In genomic region chr3:77500711-77501110, GRCh38 we compare ENCODE assay signal across 17 cellular contexts.
DNase-seq lines count a peak whose midpoint lies in the region; ATAC-seq lines count a peak whose summit lies in the region.
"Had no signal": no experiment of that assay in that cellular context is flagged by ENCODE, and none has a peak within 500 bp of the region (broad histone marks: within the 10 kb centered on the region; RNA-seq: fewer than 3 reads in every experiment).

No MANE protein-coding gene starts in this region.

- H3K36me3 ChIP-seq in H7 (replicated peaks; ENCODE audit: control insufficient read depth, insufficient read depth, low read length), result no peaks in the 10 kb centered on the region
- H3K36me3 ChIP-seq: BLaER1, HAP-1 had no signal

- H3K27me3 ChIP-seq in H7 (ENCODE audit: control insufficient read depth, insufficient read depth, low read length), result no peaks in the 10 kb centered on the region
- H3K27me3 ChIP-seq: BLaER1 had no signal

- ATAC-seq in HG02642 (IDR thresholded peaks at IDR 0.05; ENCODE audit: poor library complexity, unreplicated experiment), result no peak
- ATAC-seq: A549, K562 had no signal

- DNase-seq in DMS 273 (lab: John Stamatoyannopoulos, UW; ENCODE audit: unreplicated experiment) (peak; percentile 30), DMS 273 treated with DMSO at 0.1 percent for 48 hours (lab: John Stamatoyannopoulos, UW) (no peak), NCI-H446 (lab: John Stamatoyannopoulos, UW) (peak; percentile 58 to 90), cerebellar nuclear complex (lab: John Stamatoyannopoulos, UW) (peak; percentile 79 to 86), fibroblast of gingiva (ENCODE audit: low read depth) (peak; percentile 4), H7 (no peak), anterior cingulate cortex (lab: John Stamatoyannopoulos, UW) (no peak)
- DNase-seq: Calu3; CD4-positive, alpha-beta memory T cell; GDM1; GOT3; IMR-90 had no signal

- H3K4me3 ChIP-seq in H7 (ENCODE audit: insufficient read depth, low read depth, low read length), result no peak overlapping the region
- H3K4me3 ChIP-seq: A549, BLaER1, HAP-1, K562 had no signal

Comparison
In these comparisons a context has a peak if more than half of its experiments do, and no peak if none do; other contexts are left out.
1. DNase-seq: peak in DMS 273 (single experiment), NCI-H446 (2 of 2), cerebellar nuclear complex (2 of 2) and fibroblast of gingiva (single experiment); none in DMS 273 treated with DMSO at 0.1 percent for 48 hours (single experiment), H7 (single experiment) and anterior cingulate cortex (0 of 58).